14 cellular contexts compared by ENCODE assay signal in genomic region chr2:201785135-201785534, GRCh38. TPM values are rescaled to one million over a fixed set of nuclear protein-coding genes. Genes with fewer than 3 reads are reported as not detected.
DNase-seq lines count a peak whose midpoint lies in the region; TF ChIP-seq lines count a peak whose summit lies in the region.
"Had no signal": no experiment of that assay in that cellular context is flagged by ENCODE, and none has a peak within 500 bp of the region (broad histone marks: within the 10 kb centered on the region; RNA-seq: fewer than 3 reads in every experiment).

No MANE protein-coding gene starts in this region.

- 63 to 64% methylated on average over 4 of the region's 4 CpGs for WGBS in GM23248 (ENCODE audit: low coverage in 1 of 2, low lambda C conversion rate in 2 of 2, missing lambda C conversion rate in 2 of 2), 2 experiments

- no peaks in the 10 kb centered on the region for H3K36me3 ChIP-seq in GM23248 (ENCODE audit: low read depth)
- H3K36me3 ChIP-seq: BE2C had no signal

- DNase-seq in GF-D8 (lab: John Stamatoyannopoulos, UW) (peak; percentile 82), OCI-M1 (lab: John Stamatoyannopoulos, UW) (peak; percentile 84), erythroblast (lab: John Stamatoyannopoulos, UW) (peak; percentile 44 to 77), kidney glomerular epithelial cell (lab: John Stamatoyannopoulos, UW) (no peak), GM23248 (no peak), NCI-H526 (lab: John Stamatoyannopoulos, UW) (no peak)
- DNase-seq in Jurkat, Clone E6-1 (ENCODE audit: low read depth, low spot score) = peak; percentile 62
- DNase-seq: BE2C; Caco-2; CD8-positive, alpha-beta T cell; DND-41; GDM1; IMR-90 had no signal

- no peaks in the 10 kb centered on the region for H3K9me2 ChIP-seq in GM23248 (ENCODE audit: insufficient read depth)

- H3K9me3 ChIP-seq in GM23248 (ENCODE audit: low read depth) = no peaks in the 10 kb centered on the region
- H3K9me3 ChIP-seq: BE2C, Caco-2 had no signal

- no peak overlapping the region for H3K27ac ChIP-seq in GM23248
- H3K27ac ChIP-seq: C4-2B had no signal

- in situ Hi-C loops in GM23248 (cut with MboI) = no loop called here

- H3K4me1 ChIP-seq in GM23248 (ENCODE audit: insufficient read depth) = peaks cover 9% of the 10 kb centered on the region; the same call in 1 of the 2 replicates
- H3K4me1 ChIP-seq: BE2C had no signal

- H4K20me1 ChIP-seq in GM23248 (ENCODE audit: insufficient read depth) = no peaks in the 10 kb centered on the region

- H3K27me3 ChIP-seq in GM23248 (replicated peaks; ENCODE audit: insufficient read depth) = no peaks in the 10 kb centered on the region
- H3K27me3 ChIP-seq: BE2C had no signal

- no peak overlapping the region for H3K4me2 ChIP-seq in GM23248 (ENCODE audit: unreplicated experiment)

- no peak overlapping the region for H3K9ac ChIP-seq in GM23248

- peaks cover 6% of the 10 kb centered on the region for H3K79me2 ChIP-seq in GM23248 (ENCODE audit: insufficient read depth)

- TF ChIP-seq POLR2A in erythroblast (IDR thresholded peaks at IDR 0.05; ENCODE audit: low read length) = peak; percentile 25

- H2AFZ ChIP-seq in GM23248 = no peak overlapping the region

- peaks cover 6% of the 10 kb centered on the region; the same call in 1 of the 2 replicates for H3F3A ChIP-seq in GM23248 (ENCODE audit: insufficient read depth)

- no peak overlapping the region for H3K4me3 ChIP-seq in Jurkat, Clone E6-1 (ENCODE audit: low read length)
- no peak overlapping the region for H3K4me3 ChIP-seq in GM23248

RNA-seq across cellular contexts. Expression of gene ALS2, which starts 4.4 kb away (rescaled TPM):
- 20.2 TPM for polyA plus RNA-seq in Jurkat, Clone E6-1 (2012; ENCODE audit: insufficient read depth, insufficient read length)
- 17.3 and 24.8 TPM in 2 replicates for total RNA-seq in GM23248 (2014; rRNA removed; shearing (Covaris generic))
- 9.0 and 9.5 TPM in 2 replicates for polyA plus RNA-seq in GM23248 (2016; fragmentation: Nextera tagmentation; extraction: Ambion mirVana)

RNA-seq across cellular contexts. Expression of gene CDK15, which starts 21.2 kb away (rescaled TPM):
- not detected for polyA plus RNA-seq in Jurkat, Clone E6-1 (2012; ENCODE audit: insufficient read depth, insufficient read length)
- total RNA-seq in GM23248 (2014; rRNA removed; shearing (Covaris generic)) = 1.3 and 3.2 TPM in 2 replicates
- 0.88 and 1.7 TPM in 2 replicates for polyA plus RNA-seq in GM23248 (2016; fragmentation: Nextera tagmentation; extraction: Ambion mirVana)
- total RNA-seq: Caco-2; CD8-positive, alpha-beta T cell had no signal

Comparison
In these comparisons a context has a peak if more than half of its experiments do, and no peak if none do; other contexts are left out.
1. DNase-seq: peak in GF-D8 (single experiment), Jurkat, Clone E6-1 (single experiment), OCI-M1 (single experiment) and erythroblast (2 of 2); none in kidney glomerular epithelial cell (single experiment), GM23248 (single experiment) and NCI-H526 (0 of 2).